Comparison of ENCODE assay signal across 23 cellular contexts in the genomic region with DNA sequence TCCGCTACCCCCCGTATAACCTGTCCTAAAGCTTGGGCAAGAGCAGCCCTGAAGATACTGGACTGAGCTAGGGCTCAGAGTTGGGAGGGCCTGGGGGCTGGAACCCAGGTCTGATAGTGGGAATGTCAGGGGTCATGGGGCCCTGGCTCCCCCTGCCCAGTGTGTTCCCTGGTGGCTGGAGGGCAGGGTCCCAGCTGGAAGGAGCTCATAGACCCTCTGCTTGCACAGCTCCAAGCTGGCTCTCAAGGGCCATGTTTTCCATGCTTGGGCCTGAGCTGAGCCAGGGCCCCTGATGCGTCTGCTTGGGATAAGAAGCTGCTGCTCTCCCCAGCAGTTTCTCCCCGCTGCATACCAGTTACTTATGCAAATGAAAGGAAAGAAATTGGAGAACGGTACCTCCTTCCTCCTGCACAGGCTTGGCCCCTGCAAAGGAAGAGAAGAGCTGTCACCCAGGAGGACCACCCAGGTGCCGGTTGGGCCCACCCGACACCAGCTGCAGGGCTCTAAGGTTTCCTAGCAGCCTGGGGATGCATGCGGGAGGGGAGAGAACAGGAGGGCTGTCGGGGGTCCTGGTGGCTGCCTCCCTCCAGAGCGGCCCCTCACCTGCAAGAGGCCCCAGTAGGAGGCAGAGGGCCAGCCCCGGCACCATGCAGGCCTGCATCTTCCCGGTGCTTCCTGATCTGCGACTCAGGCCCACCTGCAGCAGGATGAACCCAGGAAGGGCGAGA. TPM values are rescaled to one million over a fixed set of nuclear protein-coding genes. Genes with fewer than 3 reads are reported as not detected.
DNase-seq lines count a peak whose midpoint lies in the region; ATAC-seq and TF ChIP-seq lines count a peak whose summit lies in the region.
"Had no signal": no experiment of that assay in that cellular context is flagged by ENCODE, and none has a peak within 500 bp of the region (broad histone marks: within the 10 kb centered on the region; RNA-seq: fewer than 3 reads in every experiment).

No MANE protein-coding gene starts in this region.

- H3K4me1 Mint-ChIP-seq in WTC11 (peaks cover 34% of the 10 kb centered on the region), neural progenitor cell (peaks cover 27% of the 10 kb centered on the region)

- POLR2A ChIA-PET in WTC11 (lab: Charles Lee), result no interaction called here

- H3K27me3 ChIP-seq in right cardiac atrium (ENCODE audit: control insufficient read depth, insufficient read depth), result no peaks in the 10 kb centered on the region
- peaks cover 19% of the 10 kb centered on the region for H3K27me3 ChIP-seq in neural progenitor cell
- H3K27me3 ChIP-seq in upper lobe of right lung, result no peaks in the 10 kb centered on the region
- H3K27me3 ChIP-seq in esophagus muscularis mucosa, result peaks cover 0 to 28% (median 0%) of the 10 kb centered on the region in 4 donors
- H3K27me3 ChIP-seq: vagina had no signal

- H3K4me1 ChIP-seq in right cardiac atrium (ENCODE audit: control insufficient read depth, insufficient read depth, low read length) (peaks cover 5% of the 10 kb centered on the region), neural progenitor cell (peaks cover 25% of the 10 kb centered on the region), upper lobe of right lung (peaks cover 8% of the 10 kb centered on the region), esophagus muscularis mucosa (peaks cover 13 to 26% (median 25%) of the 10 kb centered on the region in 4 donors)

- H3K36me3 Mint-ChIP-seq in WTC11 (no peaks in the 10 kb centered on the region), neural progenitor cell (no peaks in the 10 kb centered on the region)

- peak overlapping the region; percentile 68 for H3K4me2 ChIP-seq in neural progenitor cell
- H3K4me2 ChIP-seq: smooth muscle cell had no signal

- H3K9ac ChIP-seq in neural progenitor cell, result no peak overlapping the region

- H3K27me3 Mint-ChIP-seq in WTC11 (ENCODE audit: low read depth), result peaks cover 9% of the 10 kb centered on the region
- peaks cover 7% of the 10 kb centered on the region for H3K27me3 Mint-ChIP-seq in neural progenitor cell (ENCODE audit: insufficient read depth, low read depth)

- DNase-seq in Right ventricle myocardium inferior (ENCODE audit: missing footprints) (peak; percentile 31), right cardiac atrium (no peak), WTC11 (ENCODE audit: low spot score) (no peak), neural progenitor cell (ENCODE audit: low spot score) (peak; percentile 88), upper lobe of right lung (peak; percentile 35), NCI-H345 (lab: John Stamatoyannopoulos, UW) (no peak), esophagus muscularis mucosa (ENCODE audit: extremely low spot score) (no peak), coronary artery (ENCODE audit: low spot score) (no peak)
- DNase-seq: DMS153; effector CD4-positive, alpha-beta T cell; NCI-H1105; OCI-M1; stimulated activated CD4-positive, alpha-beta T cell treated with anti-CD3 and anti-CD28 coated beads, Interleukin-4, amount 100 ng/mL, for 24 hours; WERI-Rb-1 had no signal

- no peaks in the 10 kb centered on the region for H3K9me3 Mint-ChIP-seq in WTC11
- H3K9me3 Mint-ChIP-seq in neural progenitor cell, result no peaks in the 10 kb centered on the region
- H3K9me3 Mint-ChIP-seq: activated T-helper 1 cell treated with anti-CD3 and anti-CD28 coated beads, Interleukin-12 subunit alpha, Interleukin-12 subunit beta, Interleukin-2, Interleukin-4 antibody, amounts not matched to agents 30 ng/mL and 10 ng/mL and 1 ng/mL, durations not matched to agents 14 hours and 24 hours and 36 hours; CD4-positive, alpha-beta T cell had no signal

- CTCF ChIA-PET in WTC11 (lab: Charles Lee), result interaction anchor here (0.8 to 3.8 kb wide), 8 partner anchors 10 to 126 kb away, joined by 3 to 51 read pairs (median 3); no protein-coding TSS in a partner anchor

- intact Hi-C loops in Right ventricle myocardium inferior (cut with DNase I) (no loop called here), right cardiac atrium (cut with DNase I) (loop anchor here (5.0 to 10.0 kb wide), 3 partner anchors 78 to 1105 kb away; no protein-coding TSS in a partner anchor), upper lobe of right lung (cut with DNase I) (no loop called here), esophagus muscularis mucosa (cut with DNase I) (loop anchor here (10.0 kb wide), 1 partner anchor 1105 kb away; no protein-coding TSS in a partner anchor)

- peaks cover 12% of the 10 kb centered on the region for H3F3A ChIP-seq in neural progenitor cell (ENCODE audit: low read depth)

- no peak for TF ChIP-seq EP300 in esophagus muscularis mucosa (IDR thresholded peaks at IDR 0.05)

- H3K4me3 ChIP-seq in right cardiac atrium (ENCODE audit: low read length) (no peak overlapping the region), neural progenitor cell (no peak overlapping the region), upper lobe of right lung (no peak overlapping the region), esophagus muscularis mucosa (no peak overlapping the region), coronary artery (no peak overlapping the region)
- H3K4me3 ChIP-seq: lung, smooth muscle cell, vagina had no signal

- no peak overlapping the region for H3K27ac Mint-ChIP-seq in WTC11
- H3K27ac Mint-ChIP-seq in neural progenitor cell, result no peak overlapping the region
- H3K27ac Mint-ChIP-seq: activated T-helper 1 cell treated with anti-CD3 and anti-CD28 coated beads, Interleukin-12 subunit alpha, Interleukin-12 subunit beta, Interleukin-2, Interleukin-4 antibody, amounts not matched to agents 30 ng/mL and 10 ng/mL and 1 ng/mL, durations not matched to agents 14 hours and 24 hours and 36 hours; CD4-positive, alpha-beta T cell had no signal

- WGBS in right cardiac atrium, result 52% methylated on average over 14 of the region's 14 CpGs
- WGBS in esophagus muscularis mucosa, result 65% methylated on average over 11 of the region's 14 CpGs

- no peak overlapping the region for H3K27ac ChIP-seq in right cardiac atrium (ENCODE audit: low read length)
- H3K27ac ChIP-seq in neural progenitor cell, result no peak overlapping the region
- no peak overlapping the region for H3K27ac ChIP-seq in upper lobe of right lung
- no peak overlapping the region for H3K27ac ChIP-seq in esophagus muscularis mucosa (replicated peaks in 1 of 4)
- no peak overlapping the region for H3K27ac ChIP-seq in coronary artery
- H3K27ac ChIP-seq: vagina, WERI-Rb-1 had no signal

- TF ChIP-seq CTCF in WTC11 (IDR thresholded peaks at IDR 0.05) (no peak), neural progenitor cell (IDR thresholded peaks at IDR 0.05) (no peak), upper lobe of right lung (IDR thresholded peaks at IDR 0.05) (no peak), esophagus muscularis mucosa (IDR thresholded peaks at IDR 0.05) (no peak), coronary artery (IDR thresholded peaks at IDR 0.05) (no peak)

- no peak for TF ChIP-seq POLR2A in esophagus muscularis mucosa (IDR thresholded peaks at IDR 0.05; ENCODE audit: low read depth)

- H3K79me2 ChIP-seq in neural progenitor cell (ENCODE audit: low read depth), result peaks cover 13% of the 10 kb centered on the region

- peak overlapping the region; percentile 61 for H2AFZ ChIP-seq in neural progenitor cell (replicated peaks)

- no peak overlapping the region for H3K4me3 Mint-ChIP-seq in WTC11
- no peak overlapping the region for H3K4me3 Mint-ChIP-seq in neural progenitor cell
- H3K4me3 Mint-ChIP-seq: activated T-helper 1 cell treated with anti-CD3 and anti-CD28 coated beads, Interleukin-12 subunit alpha, Interleukin-12 subunit beta, Interleukin-2, Interleukin-4 antibody, amounts not matched to agents 30 ng/mL and 10 ng/mL and 1 ng/mL, durations not matched to agents 14 hours and 24 hours and 36 hours had no signal

- ATAC-seq in Right ventricle myocardium inferior (no peak), right cardiac atrium (no peak), WTC11 (peak; percentile 27), upper lobe of right lung (no peak)
- ATAC-seq: esophagus mucosa had no signal

- H3K36me3 ChIP-seq in neural progenitor cell, result no peaks in the 10 kb centered on the region
- no peaks in the 10 kb centered on the region for H3K36me3 ChIP-seq in upper lobe of right lung
- no peaks in the 10 kb centered on the region for H3K36me3 ChIP-seq in esophagus muscularis mucosa
- H3K36me3 ChIP-seq: vagina, WERI-Rb-1 had no signal

- H3K9me3 ChIP-seq in right cardiac atrium (ENCODE audit: control insufficient read depth, low read length), result no peaks in the 10 kb centered on the region
- no peaks in the 10 kb centered on the region for H3K9me3 ChIP-seq in neural progenitor cell (ENCODE audit: low read depth)
- no peaks in the 10 kb centered on the region for H3K9me3 ChIP-seq in upper lobe of right lung
- no peaks in the 10 kb centered on the region for H3K9me3 ChIP-seq in esophagus muscularis mucosa
- H3K9me3 ChIP-seq: vagina had no signal

- H4K20me1 ChIP-seq in neural progenitor cell (ENCODE audit: low read depth), result peaks cover 9% of the 10 kb centered on the region

TF ChIP-seq in WTC11, 78 proteins besides CTCF, POLR2A, EP300 and RAD21 (continues in another document):
- TF ChIP-seq ZNF423 (CRISPR knock-in tag; IDR thresholded peaks at IDR 0.05), result 0 out of 2 replicates have a peak, but pooled peaks have one; percentile 11
- no peak for TF ChIP-seq E2F4 (CRISPR knock-in tag; IDR thresholded peaks at IDR 0.05; ENCODE audit: borderline replicate concordance, low read depth)

RNA-seq across cellular contexts. Expression of gene OTOS, which starts 0.6 kb away (rescaled TPM):
- total RNA-seq in Right ventricle myocardium inferior (not detected), right cardiac atrium (not detected), WTC11 (2021) (not detected in 3 replicates), neural progenitor cell (ENCODE audit: low replicate concordance) (not detected in 2 replicates), upper lobe of right lung (not detected), esophagus muscularis mucosa (not detected)
- polyA plus RNA-seq in right cardiac atrium, result not detected
- total RNA-seq: activated T-helper 1 cell treated with anti-CD3 and anti-CD28 coated beads, Interleukin-12 subunit alpha, Interleukin-12 subunit beta, Interleukin-2, Interleukin-4 antibody, amounts not matched to agents 30 ng/mL and 10 ng/mL and 1 ng/mL, durations not matched to agents 14 hours and 24 hours and 36 hours; CD4-positive, alpha-beta T cell; esophagus mucosa; H4; LHCN-M2; lung; smooth muscle cell; T-helper 1 cell treated with Interleukin-12 subunit alpha and Interleukin-12 subunit beta and Interleukin-4 antibody, amounts not matched to agents 30 ng/mL and 1 ng/mL, for 36 hours; vagina had no signal
- polyA plus RNA-seq: lung, smooth muscle cell had no signal

RNA-seq across cellular contexts. Expression of gene COPS9, which starts 3.7 kb away (rescaled TPM):
- total RNA-seq in Right ventricle myocardium inferior, result 220 TPM
- total RNA-seq in right cardiac atrium, result 100 to 1,000 TPM; 172 to 220 (median 185) TPM
- 618 TPM for polyA plus RNA-seq in right cardiac atrium
- 140 to 142 TPM (median 141 TPM) in 3 replicates for total RNA-seq in WTC11 (2021)
- total RNA-seq in neural progenitor cell (ENCODE audit: low replicate concordance), result 70.5 and 83.9 TPM in 2 replicates
- 98.1 TPM for total RNA-seq in upper lobe of right lung
- total RNA-seq in esophagus muscularis mucosa, result 100 to 1,000 TPM; 179 to 254 (median 197) TPM

Comparison
In these comparisons a context has a peak if more than half of its experiments do, and no peak if none do; other contexts are left out.
1. DNase-seq: peak in Right ventricle myocardium inferior (single experiment), neural progenitor cell (single experiment) and upper lobe of right lung (single experiment); none in right cardiac atrium (0 of 3), WTC11 (single experiment), NCI-H345 (single experiment), esophagus muscularis mucosa (single experiment) and coronary artery (single experiment).
2. intact Hi-C loops: an anchor here in right cardiac atrium (5.0 to 10.0 kb wide) and esophagus muscularis mucosa (10.0 kb wide); none called in Right ventricle myocardium inferior and upper lobe of right lung.